ENCODE assay signal across 8 cellular contexts in genomic region chr2:174561283-174562275, GRCh38. TPM values are rescaled to one million over a fixed set of nuclear protein-coding genes. Genes with fewer than 3 reads are reported as not detected.
A peak's percentile ranks its signal among the peaks of the same experiment; 100 is the strongest.
DNase-seq lines count a peak whose midpoint lies in the region; ATAC-seq and TF ChIP-seq lines count a peak whose summit lies in the region.
"Had no signal": no experiment of that assay in that cellular context is flagged by ENCODE, and none has a peak within 500 bp of the region (broad histone marks: within the 10 kb centered on the region; RNA-seq: fewer than 3 reads in every experiment).

No MANE protein-coding gene starts in this region.

- H3K27me3 Mint-ChIP-seq in immature natural killer cell (ENCODE audit: low read depth in 3 of 3): no peaks in the 10 kb centered on the region
- no peaks in the 10 kb centered on the region for H3K27me3 Mint-ChIP-seq in stimulated activated memory B cell treated with anti-CD40 and anti-IgM and Interleukin-4, amounts not matched to agents 10 μg/mL and 1 μg/mL and 100 μg/mL, for 72 hours

- no peaks in the 10 kb centered on the region for H3K9me3 ChIP-seq in BE2C

- no peaks in the 10 kb centered on the region for H3K27me3 ChIP-seq in BE2C

- H3K36me3 Mint-ChIP-seq in immature natural killer cell: peaks cover 9 to 49% (median 25%) of the 10 kb centered on the region in 3 donors
- H3K36me3 Mint-ChIP-seq in stimulated activated memory B cell treated with anti-CD40 and anti-IgM and Interleukin-4, amounts not matched to agents 10 μg/mL and 1 μg/mL and 100 μg/mL, for 72 hours: peaks cover 29% of the 10 kb centered on the region

- DNase-seq in NCI-H1105 (lab: John Stamatoyannopoulos, UW) (peak; percentile 47), astrocyte of the spinal cord (ENCODE audit: low read depth, low spot score) (peak; percentile 75), immature natural killer cell (no peak), BE2C (no peak)
- DNase-seq: activated CD4-positive, alpha-beta T cell treated with anti-CD3 and anti-CD28 coated beads for 48 hours had no signal

- H3K4me3 ChIP-seq in astrocyte of the spinal cord (ENCODE audit: low read depth, low read length) (no peak overlapping the region), BE2C (ENCODE audit: low read depth, low read length) (no peak overlapping the region)

- ATAC-seq in stimulated activated memory B cell treated with anti-CD40 and anti-IgM and Interleukin-4, amounts not matched to agents 10 μg/mL and 1 μg/mL and 100 μg/mL, for 72 hours: no peak
- ATAC-seq in GM21528 (IDR thresholded peaks at IDR 0.05; ENCODE audit: low FRiP score, unreplicated experiment) (no peak), GM19455 (IDR thresholded peaks at IDR 0.05; ENCODE audit: unreplicated experiment) (no peak)

- no peaks in the 10 kb centered on the region for H3K4me1 ChIP-seq in BE2C

- peaks cover 2 to 11% of the 10 kb centered on the region in 2 donors for H3K4me1 Mint-ChIP-seq in immature natural killer cell
- H3K4me1 Mint-ChIP-seq in stimulated activated memory B cell treated with anti-CD40 and anti-IgM and Interleukin-4, amounts not matched to agents 10 μg/mL and 1 μg/mL and 100 μg/mL, for 72 hours: no peaks in the 10 kb centered on the region

- no peak overlapping the region for H3K4me3 Mint-ChIP-seq in immature natural killer cell
- H3K4me3 Mint-ChIP-seq in stimulated activated memory B cell treated with anti-CD40 and anti-IgM and Interleukin-4, amounts not matched to agents 10 μg/mL and 1 μg/mL and 100 μg/mL, for 72 hours: no peak overlapping the region

- H3K9me3 Mint-ChIP-seq in immature natural killer cell: no peaks in the 10 kb centered on the region
- no peaks in the 10 kb centered on the region for H3K9me3 Mint-ChIP-seq in stimulated activated memory B cell treated with anti-CD40 and anti-IgM and Interleukin-4, amounts not matched to agents 10 μg/mL and 1 μg/mL and 100 μg/mL, for 72 hours

- TF ChIP-seq CTCF in astrocyte of the spinal cord (IDR thresholded peaks at IDR 0.05; ENCODE audit: low read depth, low read length) (no peak), BE2C (IDR thresholded peaks at IDR 0.05; ENCODE audit: low read depth, low read length) (no peak)

- peak overlapping the region; percentile 60 to 77 (median 67) for H3K27ac Mint-ChIP-seq in immature natural killer cell
- peak overlapping the region; percentile 61 for H3K27ac Mint-ChIP-seq in stimulated activated memory B cell treated with anti-CD40 and anti-IgM and Interleukin-4, amounts not matched to agents 10 μg/mL and 1 μg/mL and 100 μg/mL, for 72 hours

- H3K36me3 ChIP-seq in BE2C: no peaks in the 10 kb centered on the region

- in situ Hi-C loops in astrocyte of the spinal cord (cut with HindIII; ENCODE audit: low sequenced_read_pairs): no loop called here

RNA-seq across cellular contexts. Expression of gene WIPF1, which starts 36.0 kb away (rescaled TPM):
- 100 to 1,000 TPM in 2 of 3 donors, 10 to 100 TPM in 1; 93.7 to 252 (median 131) TPM for polyA plus RNA-seq in immature natural killer cell
- polyA plus RNA-seq in BE2C (2012; ENCODE audit: insufficient read depth, insufficient read length, low read depth): 7.4 TPM

Comparison
In these comparisons a context has a peak if more than half of its experiments do, and no peak if none do; other contexts are left out.
1. DNase-seq: peak in NCI-H1105 (single experiment) and astrocyte of the spinal cord (single experiment); none in immature natural killer cell (0 of 3) and BE2C (single experiment).